In the genomic region with DNA sequence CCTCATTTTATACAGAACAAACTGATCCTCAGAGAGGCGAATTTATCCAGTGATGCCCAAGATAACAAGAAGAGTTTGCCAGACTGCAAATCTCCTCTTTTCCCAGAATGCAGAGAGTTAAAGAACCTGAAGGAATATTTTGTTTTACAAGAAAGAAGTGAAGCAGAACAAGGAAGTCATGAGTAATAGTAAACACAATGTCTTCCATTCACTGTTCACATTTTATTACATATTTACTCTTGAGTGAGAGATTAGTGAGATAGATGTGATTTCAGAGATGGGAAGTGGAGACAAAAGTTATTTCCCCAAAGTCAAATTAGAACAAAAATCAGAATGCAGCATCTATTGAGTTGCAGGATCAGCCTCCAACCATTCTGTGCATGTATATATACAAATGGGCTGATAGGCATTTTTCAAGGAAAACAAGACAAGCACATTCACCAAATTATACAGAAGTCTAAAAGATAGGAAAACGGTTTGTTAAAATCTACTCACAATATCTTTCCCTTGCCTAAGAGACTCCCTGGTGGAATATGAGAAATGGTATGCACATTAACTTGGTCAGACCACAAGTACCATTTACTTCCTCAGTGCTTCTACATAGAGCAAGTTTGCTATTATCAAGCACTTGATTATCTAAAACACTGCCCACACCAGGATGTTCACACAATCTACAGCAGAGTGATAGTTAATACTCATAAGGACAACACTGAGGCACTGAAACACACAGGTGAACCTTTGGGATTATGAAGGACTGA, we compare ENCODE assay signal across 18 cellular contexts. TPM values are rescaled to one million over a fixed set of nuclear protein-coding genes. Genes with fewer than 3 reads are reported as not detected.
A peak's percentile ranks its signal among the peaks of the same experiment; 100 is the strongest.
DNase-seq lines count a peak whose midpoint lies in the region; ATAC-seq, FAIRE-seq and TF ChIP-seq lines count a peak whose summit lies in the region.
"Had no signal": no experiment of that assay in that cellular context is flagged by ENCODE, and none has a peak within 500 bp of the region (broad histone marks: within the 10 kb centered on the region; RNA-seq: fewer than 3 reads in every experiment).

No MANE protein-coding gene starts in this region.

- TF ChIP-seq CTCF in hepatocyte (IDR thresholded peaks at IDR 0.05; ENCODE audit: poor library complexity) (no peak), sigmoid colon (IDR thresholded peaks at IDR 0.05) (no peak), coronary artery (IDR thresholded peaks at IDR 0.05) (no peak)

- FAIRE-seq in HTR-8/SVneo (lab: Jason Lieb, UNC) (peak; percentile 16), RCC 7860 (lab: Jason Lieb, UNC) (no peak)

- WGBS in hepatocyte (ENCODE audit: low lambda C conversion rate, missing lambda C conversion rate) = 55% methylated on average over 2 of the region's 2 CpGs
- WGBS in sigmoid colon, 2 donors = 13 to 60% methylated on average over 2 of the region's 2 CpGs

- H3K4me3 ChIP-seq in hepatocyte = no peak overlapping the region
- no peak overlapping the region for H3K4me3 ChIP-seq in sigmoid colon
- H3K4me3 ChIP-seq in coronary artery = no peak overlapping the region

- ATAC-seq in HG02678 (IDR thresholded peaks at IDR 0.05; ENCODE audit: unreplicated experiment) (no peak), HG03097 (IDR thresholded peaks at IDR 0.05; ENCODE audit: low FRiP score, unreplicated experiment) (no peak)
- ATAC-seq: HCT116 had no signal

- H3K36me3 ChIP-seq in hepatocyte (replicated peaks; ENCODE audit: insufficient read depth, low read depth) (no peaks in the 10 kb centered on the region), sigmoid colon (no peaks in the 10 kb centered on the region)

- in situ Hi-C loops in ACHN (cut with HindIII; ENCODE audit: low pct_ligation_motif_present, low pct_unique_long_range_greater_than_20kb, low sequenced_read_pairs) = no loop called here

- intact Hi-C loops in sigmoid colon (cut with DNase I) = no loop called here

- H3K9me2 ChIP-seq in hepatocyte (replicated peaks; ENCODE audit: insufficient read depth) = no peaks in the 10 kb centered on the region

- no peak overlapping the region for H2AFZ ChIP-seq in hepatocyte

- H3K9me3 ChIP-seq in hepatocyte (ENCODE audit: low read depth) (no peaks in the 10 kb centered on the region), sigmoid colon (no peaks in the 10 kb centered on the region)

- H3K27me3 ChIP-seq in hepatocyte (no peaks in the 10 kb centered on the region), sigmoid colon (no peaks in the 10 kb centered on the region)

- peak; percentile 1 for DNase-seq in ACHN
- DNase-seq in HTR-8/SVneo (ENCODE audit: insufficient read length, low spot score) = no peak
- DNase-seq in RCC 7860 (ENCODE audit: low spot score) = peak; percentile 13
- DNase-seq in hepatocyte (ENCODE audit: low spot score) = no peak
- no peak for DNase-seq in sigmoid colon
- DNase-seq in coronary artery (ENCODE audit: low spot score) = no peak
- DNase-seq: GDM1; GOT3; KG1; NCI-H1048; NCI-H1436; NCI-H2081 treated with DMSO at 0.1 percent for 48 hours; NK-92 treated with Interleukin-12 subunit alpha and Interleukin-12 subunit beta, amount 100 ng/mL, for 24 hours had no signal

- no peak for TF ChIP-seq POLR2A in sigmoid colon (IDR thresholded peaks at IDR 0.05)

- peak overlapping the region; percentile 13 for H3K27ac ChIP-seq in hepatocyte
- H3K27ac ChIP-seq in sigmoid colon = no peak overlapping the region
- no peak overlapping the region for H3K27ac ChIP-seq in coronary artery
- H3K27ac ChIP-seq: RWPE1 had no signal

- peaks cover 5% of the 10 kb centered on the region for H3K4me1 ChIP-seq in hepatocyte (ENCODE audit: insufficient read depth)
- no peaks in the 10 kb centered on the region for H3K4me1 ChIP-seq in sigmoid colon

- H4K20me1 ChIP-seq in hepatocyte (ENCODE audit: insufficient read depth, poor library complexity, severe bottlenecking) = no peaks in the 10 kb centered on the region

- TF ChIP-seq EP300 in sigmoid colon (IDR thresholded peaks at IDR 0.05) = no peak

- no peak overlapping the region for H3K4me2 ChIP-seq in hepatocyte

- peaks cover 13% of the 10 kb centered on the region for H3K79me2 ChIP-seq in hepatocyte

RNA-seq across cellular contexts. Expression of a gene that starts 12.0 kb away (rescaled TPM):
- 8.4 and 9.1 TPM in 2 replicates for total RNA-seq in hepatocyte
- 1.3 and 3.3 TPM in 2 replicates for polyA plus RNA-seq in hepatocyte
- total RNA-seq in sigmoid colon = 1 to 10 TPM; 1.5 to 2.9 (median 2.3) TPM
- polyA plus RNA-seq in sigmoid colon = under 1 TPM in 2 of 3 donors, not detected in 1; under 0.01 to 0.35 TPM
- polyA plus RNA-seq: CD14-positive monocyte had no signal

Comparison
In these comparisons a context has a peak if more than half of its experiments do, and no peak if none do; other contexts are left out.
1. DNase-seq: peak in ACHN (single experiment) and RCC 7860 (single experiment); none in HTR-8/SVneo (single experiment), hepatocyte (single experiment), sigmoid colon (single experiment) and coronary artery (single experiment).